8 cellular contexts compared by ENCODE assay signal in the genomic region with DNA sequence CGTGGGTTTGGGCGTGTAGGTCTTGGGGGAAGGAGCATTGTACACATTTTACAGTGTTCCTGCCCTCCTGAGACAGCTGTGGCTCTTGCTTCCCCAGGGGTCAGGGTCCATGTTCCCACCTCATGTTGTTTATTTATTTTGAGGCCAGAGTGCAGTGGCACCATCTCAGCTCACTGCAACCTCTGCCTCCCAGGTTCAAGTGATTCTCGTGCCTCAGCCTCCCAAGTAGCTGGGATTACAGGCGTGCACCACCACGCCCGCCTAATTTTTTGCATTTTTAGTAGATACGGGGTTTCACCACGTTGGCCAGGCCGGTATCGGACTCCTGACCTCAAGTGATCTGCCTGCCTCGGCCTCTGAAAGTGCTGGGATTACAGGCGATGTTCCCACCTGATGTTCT. TPM values are rescaled to one million over a fixed set of nuclear protein-coding genes. Genes with fewer than 3 reads are reported as not detected.
DNase-seq lines count a peak whose midpoint lies in the region; ATAC-seq and TF ChIP-seq lines count a peak whose summit lies in the region.
"Not testable (repeated sequence)": the region's sequence is repeated elsewhere in the genome, so short reads cannot be mapped to it uniquely, and the experiment has no call there.
"Had no signal": no experiment of that assay in that cellular context is flagged by ENCODE, and none has a peak within 500 bp of the region (broad histone marks: within the 10 kb centered on the region; RNA-seq: fewer than 3 reads in every experiment).

No MANE protein-coding gene starts in this region.

- not testable (repeated sequence) for TF ChIP-seq CTCF in VCaP (conservative IDR thresholded peaks at IDR 0.05); brain (conservative IDR thresholded peaks at IDR 0.05); hepatocyte (IDR thresholded peaks at IDR 0.05; ENCODE audit: poor library complexity); mucosa of descending colon (IDR thresholded peaks at IDR 0.05); spleen (IDR thresholded peaks at IDR 0.05 in 8 of 11, conservative IDR thresholded peaks at IDR 0.05 in 3 of 11)

- not testable (repeated sequence) for H2AFZ ChIP-seq in hepatocyte; neuron (ENCODE audit: low read depth, low read length)

- 83% methylated on average over 12 of the region's 12 CpGs for WGBS in hepatocyte (ENCODE audit: low lambda C conversion rate, missing lambda C conversion rate)
- WGBS in spleen, 5 donors = 87 to 92% (median 88%) methylated on average over 12 of the region's 12 CpGs

- TF ChIP-seq POLR2A in spleen (IDR thresholded peaks at IDR 0.05) = not testable (repeated sequence)

- H3K4me2 ChIP-seq in hepatocyte = peak overlapping the region; percentile 99

- H3K9me3 ChIP-seq in HUES48 (ENCODE audit: control insufficient read depth, insufficient read depth, low read length); hepatocyte (ENCODE audit: low read depth); mucosa of descending colon; neuron (ENCODE audit: low read length); spleen: not testable (repeated sequence)

- peaks cover 64% of the 10 kb centered on the region for H3K4me1 Mint-ChIP-seq in brain

- H3K27me3 Mint-ChIP-seq in brain = peaks cover 19% of the 10 kb centered on the region

- peak; percentile 30 for ATAC-seq in mucosa of descending colon

- H4K20me1 ChIP-seq in hepatocyte (ENCODE audit: insufficient read depth, poor library complexity, severe bottlenecking) = not testable (repeated sequence)

- not testable (repeated sequence) for H3K9ac ChIP-seq in HUES48 (ENCODE audit: low read depth, low read length)

- peaks cover 4 to 16% (median 10%) of the 10 kb centered on the region in 5 experiments for H3K9me3 Mint-ChIP-seq in brain

- H3K9me2 ChIP-seq in hepatocyte (replicated peaks; ENCODE audit: insufficient read depth) = not testable (repeated sequence)

- H3K27ac ChIP-seq in HUES48 (ENCODE audit: low read depth, low read length); hepatocyte; spleen: not testable (repeated sequence)
- peak overlapping the region; percentile 90 for H3K27ac ChIP-seq in VCaP

- not testable (repeated sequence) for H3K36me3 ChIP-seq in HUES48 (ENCODE audit: control insufficient read depth, insufficient read depth, low read length); hepatocyte (replicated peaks; ENCODE audit: insufficient read depth, low read depth); mucosa of descending colon (ENCODE audit: low read depth); neuron (ENCODE audit: insufficient read depth, low read length); spleen

- H3K79me2 ChIP-seq in hepatocyte = not testable (repeated sequence)

- DNase-seq in hepatocyte (ENCODE audit: low spot score); mucosa of descending colon: not testable (repeated sequence)
- peak; percentile 24 for DNase-seq in spleen

- intact Hi-C loops in mucosa of descending colon (cut with DNase I, micrococcal nuclease); spleen (cut with DNase I; ENCODE audit: low total_unique reads): not testable (repeated sequence)

- peak overlapping the region in 3 of 5 experiments; percentile 1 to 64 (median 7) for H3K27ac Mint-ChIP-seq in brain

- H3K27me3 ChIP-seq in HUES48 (ENCODE audit: control insufficient read depth, insufficient read depth, low read length) (peaks cover 12% of the 10 kb centered on the region), hepatocyte (peaks cover 27% of the 10 kb centered on the region), spleen (replicated peaks in 1 of 7) (peaks cover 7 to 97% (median 57%) of the 10 kb centered on the region in 7 donors)
- not testable (repeated sequence) for H3K27me3 ChIP-seq in neuron (ENCODE audit: insufficient read depth, low read length)

- H3K4me3 ChIP-seq in HUES48 (ENCODE audit: low read depth, low read length) = 0 out of 2 replicates have a peak overlapping the region, but pooled peaks have one; percentile 71
- H3K4me3 ChIP-seq in hepatocyte, mucosa of descending colon, spleen: not testable (repeated sequence)
- H3K4me3 ChIP-seq in neuron (ENCODE audit: low read length) = peak overlapping the region; percentile 82

- peaks cover 28% of the 10 kb centered on the region for H3K36me3 Mint-ChIP-seq in brain

- H3K4me3 Mint-ChIP-seq in brain = peak overlapping the region in 4 of 5 experiments; percentile 54 to 97 (median 78)

- peaks cover 32% of the 10 kb centered on the region for H3K4me1 ChIP-seq in HUES48 (ENCODE audit: control insufficient read depth, insufficient read depth, low read length)
- H3K4me1 ChIP-seq in hepatocyte (ENCODE audit: insufficient read depth); neuron (ENCODE audit: insufficient read depth, low read length): not testable (repeated sequence)
- peaks cover 15% of the 10 kb centered on the region for H3K4me1 ChIP-seq in mucosa of descending colon (ENCODE audit: low read depth)
- H3K4me1 ChIP-seq in spleen = peaks cover 12 to 43% (median 28%) of the 10 kb centered on the region in 6 donors

RNA-seq across cellular contexts. Expression of a gene that starts 2.0 kb away (rescaled TPM):
- polyA plus RNA-seq in brain (ENCODE audit: insufficient read depth, low read depth, low replicate concordance) = 280 TPM
- total RNA-seq in hepatocyte = 4.8 and 6.1 TPM in 2 replicates
- 9.8 and 11.8 TPM in 2 replicates for polyA plus RNA-seq in hepatocyte
- 1 to 10 TPM; 2.9 to 7.7 (median 4.6) TPM for total RNA-seq in mucosa of descending colon
- total RNA-seq in spleen = under 1 TPM in 1 of 7 donors, not detected in 6; 0.17 TPM
- under 1 TPM; 0.13 to 0.65 (median 0.19) TPM for polyA plus RNA-seq in spleen
- polyA plus RNA-seq: CD8-positive, alpha-beta memory T cell had no signal
